In genomic region chr18:36572135-36572856, GRCh38 we compare ENCODE assay signal across 8 cellular contexts.
A peak's percentile ranks its signal among the peaks of the same experiment; 100 is the strongest.
DNase-seq lines count a peak whose midpoint lies in the region; TF ChIP-seq lines count a peak whose summit lies in the region.

No MANE protein-coding gene starts in this region.

- no peaks in the 10 kb centered on the region for H3K36me3 Mint-ChIP-seq in activated CD4-positive, alpha-beta memory T cell treated with anti-CD3 and anti-CD28 coated beads for 36 hours
- H3K36me3 Mint-ChIP-seq in activated CD4-positive, alpha-beta memory T cell treated with anti-CD3 and anti-CD28 coated beads, Interleukin-2, amount 10 ng/mL, durations not matched to agents 7 days and 5 days (ENCODE audit: low read depth), result no peaks in the 10 kb centered on the region

- CTCF ChIA-PET in activated CD4-positive, alpha-beta memory T cell treated with anti-CD3 and anti-CD28 coated beads for 36 hours (lab: Charles Lee), result interaction anchor here (1.4 kb wide), 1 partner anchor 554 kb away, joined by 4 read pairs; no protein-coding TSS in a partner anchor
- CTCF ChIA-PET in activated CD4-positive, alpha-beta memory T cell treated with anti-CD3 and anti-CD28 coated beads, Interleukin-2, amount 10 ng/mL, durations not matched to agents 7 days and 5 days (lab: Charles Lee), result interaction anchor here (0.8 to 1.0 kb wide), 2 partner anchors 38 to 477 kb away, joined by 3 read pairs; no protein-coding TSS in a partner anchor

- H3K36me3 ChIP-seq in parathyroid adenoma (ENCODE audit: control insufficient read depth, insufficient read depth, low read length), result no peaks in the 10 kb centered on the region

- no peak overlapping the region for H2AFZ ChIP-seq in parathyroid adenoma

- H3K79me2 ChIP-seq in parathyroid adenoma, result no peaks in the 10 kb centered on the region

- TF ChIP-seq CTCF in parathyroid adenoma (IDR thresholded peaks at IDR 0.05), result peak; percentile 41

- DNase-seq in activated CD4-positive, alpha-beta memory T cell treated with anti-CD3 and anti-CD28 coated beads for 36 hours, result peak; percentile 28
- DNase-seq in activated CD4-positive, alpha-beta memory T cell treated with anti-CD3 and anti-CD28 coated beads, Interleukin-2, amount 10 ng/mL, durations not matched to agents 7 days and 5 days, result no peak
- peak; percentile 37 to 54 for DNase-seq in Kasumi-1 (lab: John Stamatoyannopoulos, UW)
- DNase-seq in SK-MEL-5 (ENCODE audit: low read depth, low spot score), result peak; percentile 64
- DNase-seq in fibroblast of peridontal ligament (ENCODE audit: extremely low read depth), result peak; percentile 86
- no peak for DNase-seq in NCI-H1048 (lab: John Stamatoyannopoulos, UW)
- no peak for DNase-seq in activated naive CD4-positive, alpha-beta T cell treated with Interleukin-2 at 50 U/mL for 16 hours

- intact Hi-C loops in activated CD4-positive, alpha-beta memory T cell treated with anti-CD3 and anti-CD28 coated beads for 36 hours (cut with micrococcal nuclease), result loop anchor here (1.0 to 5.0 kb wide), 3 partner anchors 476 to 815 kb away; no protein-coding TSS in a partner anchor

- in situ Hi-C loops in SK-MEL-5 (cut with HindIII; ENCODE audit: low pct_unique_long_range_greater_than_20kb, low sequenced_read_pairs), result no loop called here

- H3K4me1 Mint-ChIP-seq in activated CD4-positive, alpha-beta memory T cell treated with anti-CD3 and anti-CD28 coated beads for 36 hours (ENCODE audit: low read depth), result no peaks in the 10 kb centered on the region
- H3K4me1 Mint-ChIP-seq in activated CD4-positive, alpha-beta memory T cell treated with anti-CD3 and anti-CD28 coated beads, Interleukin-2, amount 10 ng/mL, durations not matched to agents 7 days and 5 days, result no peaks in the 10 kb centered on the region

- no peak overlapping the region for H3K27ac ChIP-seq in parathyroid adenoma

- no peak overlapping the region for H3K4me3 ChIP-seq in parathyroid adenoma (ENCODE audit: low read depth, low read length)

- no peaks in the 10 kb centered on the region for H3K27me3 ChIP-seq in parathyroid adenoma (ENCODE audit: control insufficient read depth, insufficient read depth, low read length)

- peaks cover 1% of the 10 kb centered on the region for H3K27me3 Mint-ChIP-seq in activated CD4-positive, alpha-beta memory T cell treated with anti-CD3 and anti-CD28 coated beads for 36 hours
- H3K27me3 Mint-ChIP-seq in activated CD4-positive, alpha-beta memory T cell treated with anti-CD3 and anti-CD28 coated beads, Interleukin-2, amount 10 ng/mL, durations not matched to agents 7 days and 5 days, result peaks cover 25% of the 10 kb centered on the region

- no peaks in the 10 kb centered on the region for H3K9me3 Mint-ChIP-seq in activated CD4-positive, alpha-beta memory T cell treated with anti-CD3 and anti-CD28 coated beads for 36 hours
- no peaks in the 10 kb centered on the region for H3K9me3 Mint-ChIP-seq in activated CD4-positive, alpha-beta memory T cell treated with anti-CD3 and anti-CD28 coated beads, Interleukin-2, amount 10 ng/mL, durations not matched to agents 7 days and 5 days

- no peaks in the 10 kb centered on the region for H3K9me3 ChIP-seq in parathyroid adenoma (ENCODE audit: control insufficient read depth, low read length)

- H3K4me3 Mint-ChIP-seq in activated CD4-positive, alpha-beta memory T cell treated with anti-CD3 and anti-CD28 coated beads for 36 hours, result no peak overlapping the region
- H3K4me3 Mint-ChIP-seq in activated CD4-positive, alpha-beta memory T cell treated with anti-CD3 and anti-CD28 coated beads, Interleukin-2, amount 10 ng/mL, durations not matched to agents 7 days and 5 days, result no peak overlapping the region

- no peak overlapping the region for H3K27ac Mint-ChIP-seq in activated CD4-positive, alpha-beta memory T cell treated with anti-CD3 and anti-CD28 coated beads for 36 hours
- no peak overlapping the region for H3K27ac Mint-ChIP-seq in activated CD4-positive, alpha-beta memory T cell treated with anti-CD3 and anti-CD28 coated beads, Interleukin-2, amount 10 ng/mL, durations not matched to agents 7 days and 5 days

- no peak overlapping the region for H3K4me2 ChIP-seq in parathyroid adenoma (ENCODE audit: low read length)

- H3K4me1 ChIP-seq in parathyroid adenoma, result peaks cover 2% of the 10 kb centered on the region

- H3K9ac ChIP-seq in parathyroid adenoma, result no peak overlapping the region

- POLR2A ChIA-PET in activated CD4-positive, alpha-beta memory T cell treated with anti-CD3 and anti-CD28 coated beads for 36 hours (lab: Charles Lee), result no interaction called here
- POLR2A ChIA-PET in activated CD4-positive, alpha-beta memory T cell treated with anti-CD3 and anti-CD28 coated beads, Interleukin-2, amount 10 ng/mL, durations not matched to agents 7 days and 5 days (lab: Charles Lee), result no interaction called here

Comparison
In these comparisons a context has a peak if more than half of its experiments do, and no peak if none do; other contexts are left out.
1. DNase-seq: peak in activated CD4-positive, alpha-beta memory T cell treated with anti-CD3 and anti-CD28 coated beads for 36 hours (single experiment), Kasumi-1 (2 of 2), SK-MEL-5 (single experiment) and fibroblast of peridontal ligament (single experiment); none in activated CD4-positive, alpha-beta memory T cell treated with anti-CD3 and anti-CD28 coated beads, Interleukin-2, amount 10 ng/mL, durations not matched to agents 7 days and 5 days (single experiment), NCI-H1048 (single experiment) and activated naive CD4-positive, alpha-beta T cell treated with Interleukin-2 at 50 U/mL for 16 hours (single experiment).